ENCODE assay signal across 1 cellular context in the genomic region with DNA sequence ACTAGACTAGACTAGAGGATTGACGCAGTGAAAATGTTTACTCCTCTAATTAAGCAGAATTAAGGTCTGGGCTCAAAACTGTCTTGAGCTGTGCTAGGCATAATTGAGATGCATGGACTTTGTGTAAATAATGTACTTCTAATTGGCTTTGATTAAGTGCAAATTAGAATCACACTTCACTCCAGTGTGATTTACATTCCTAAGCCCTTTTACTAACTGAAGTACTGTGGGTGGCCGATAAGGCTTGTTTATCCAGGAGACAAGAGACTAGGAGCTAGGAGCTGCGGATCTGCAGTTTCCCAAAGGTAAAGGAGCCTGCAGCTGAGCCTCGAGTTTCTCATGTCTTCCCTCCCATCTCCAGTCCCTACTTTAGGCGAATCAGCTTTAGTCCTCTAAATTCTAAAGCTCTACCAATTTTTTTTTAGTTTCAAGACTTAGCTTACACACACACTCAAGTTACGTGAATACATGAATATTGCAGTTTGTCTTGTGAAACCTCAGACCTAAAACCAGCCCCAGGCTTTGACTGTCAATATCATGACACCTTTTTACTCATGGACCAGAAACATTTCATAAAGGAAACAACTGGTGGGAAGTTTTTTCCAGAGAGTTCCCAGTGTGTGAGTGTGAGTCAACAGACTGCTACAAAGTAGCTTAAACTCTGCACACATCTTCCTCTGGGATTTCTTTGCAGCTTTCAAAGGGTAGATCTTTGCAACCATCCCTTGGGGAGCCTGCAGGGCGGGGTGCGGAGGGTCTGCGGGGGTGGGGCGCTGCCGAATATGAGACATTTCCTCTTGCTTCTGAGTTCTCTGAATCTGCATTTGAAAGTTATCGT.
TF ChIP-seq lines count a peak whose summit lies in the region.

No MANE protein-coding gene starts in this region.

TF ChIP-seq in SK-N-SH treated with all-trans-retinoic acid at 6 μM for 48 hours, 23 proteins besides CTCF, POLR2A, EP300 and RAD21 (continued from another document):
- TF ChIP-seq, protein P1, sequence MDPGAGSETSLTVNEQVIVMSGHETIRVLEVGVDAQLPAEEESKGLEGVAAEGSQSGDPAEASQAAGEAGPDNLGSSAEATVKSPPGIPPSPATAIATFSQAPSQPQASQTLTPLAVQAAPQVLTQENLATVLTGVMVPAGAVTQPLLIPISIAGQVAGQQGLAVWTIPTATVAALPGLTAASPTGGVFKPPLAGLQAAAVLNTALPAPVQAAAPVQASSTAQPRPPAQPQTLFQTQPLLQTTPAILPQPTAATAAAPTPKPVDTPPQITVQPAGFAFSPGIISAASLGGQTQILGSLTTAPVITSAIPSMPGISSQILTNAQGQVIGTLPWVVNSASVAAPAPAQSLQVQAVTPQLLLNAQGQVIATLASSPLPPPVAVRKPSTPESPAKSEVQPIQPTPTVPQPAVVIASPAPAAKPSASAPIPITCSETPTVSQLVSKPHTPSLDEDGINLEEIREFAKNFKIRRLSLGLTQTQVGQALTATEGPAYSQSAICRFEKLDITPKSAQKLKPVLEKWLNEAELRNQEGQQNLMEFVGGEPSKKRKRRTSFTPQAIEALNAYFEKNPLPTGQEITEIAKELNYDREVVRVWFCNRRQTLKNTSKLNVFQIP (CRISPR knock-in tag; IDR thresholded peaks at IDR 0.05; ENCODE audit: borderline replicate concordance, low read depth) = no peak
- no peak for TF ChIP-seq ZNF70 (CRISPR knock-in tag; IDR thresholded peaks at IDR 0.05)
- TF ChIP-seq, protein P2, sequence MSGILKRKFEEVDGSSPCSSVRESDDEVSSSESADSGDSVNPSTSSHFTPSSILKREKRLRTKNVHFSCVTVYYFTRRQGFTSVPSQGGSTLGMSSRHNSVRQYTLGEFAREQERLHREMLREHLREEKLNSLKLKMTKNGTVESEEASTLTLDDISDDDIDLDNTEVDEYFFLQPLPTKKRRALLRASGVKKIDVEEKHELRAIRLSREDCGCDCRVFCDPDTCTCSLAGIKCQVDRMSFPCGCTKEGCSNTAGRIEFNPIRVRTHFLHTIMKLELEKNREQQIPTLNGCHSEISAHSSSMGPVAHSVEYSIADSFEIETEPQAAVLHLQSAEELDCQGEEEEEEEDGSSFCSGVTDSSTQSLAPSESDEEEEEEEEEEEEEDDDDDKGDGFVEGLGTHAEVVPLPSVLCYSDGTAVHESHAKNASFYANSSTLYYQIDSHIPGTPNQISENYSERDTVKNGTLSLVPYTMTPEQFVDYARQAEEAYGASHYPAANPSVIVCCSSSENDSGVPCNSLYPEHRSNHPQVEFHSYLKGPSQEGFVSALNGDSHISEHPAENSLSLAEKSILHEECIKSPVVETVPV (CRISPR knock-in tag; IDR thresholded peaks at IDR 0.05) = no peak
- no peak for TF ChIP-seq BACH2 (CRISPR knock-in tag; IDR thresholded peaks at IDR 0.05; ENCODE audit: borderline replicate concordance)
